Comparison of ENCODE assay signal across 9 cellular contexts in the genomic region with DNA sequence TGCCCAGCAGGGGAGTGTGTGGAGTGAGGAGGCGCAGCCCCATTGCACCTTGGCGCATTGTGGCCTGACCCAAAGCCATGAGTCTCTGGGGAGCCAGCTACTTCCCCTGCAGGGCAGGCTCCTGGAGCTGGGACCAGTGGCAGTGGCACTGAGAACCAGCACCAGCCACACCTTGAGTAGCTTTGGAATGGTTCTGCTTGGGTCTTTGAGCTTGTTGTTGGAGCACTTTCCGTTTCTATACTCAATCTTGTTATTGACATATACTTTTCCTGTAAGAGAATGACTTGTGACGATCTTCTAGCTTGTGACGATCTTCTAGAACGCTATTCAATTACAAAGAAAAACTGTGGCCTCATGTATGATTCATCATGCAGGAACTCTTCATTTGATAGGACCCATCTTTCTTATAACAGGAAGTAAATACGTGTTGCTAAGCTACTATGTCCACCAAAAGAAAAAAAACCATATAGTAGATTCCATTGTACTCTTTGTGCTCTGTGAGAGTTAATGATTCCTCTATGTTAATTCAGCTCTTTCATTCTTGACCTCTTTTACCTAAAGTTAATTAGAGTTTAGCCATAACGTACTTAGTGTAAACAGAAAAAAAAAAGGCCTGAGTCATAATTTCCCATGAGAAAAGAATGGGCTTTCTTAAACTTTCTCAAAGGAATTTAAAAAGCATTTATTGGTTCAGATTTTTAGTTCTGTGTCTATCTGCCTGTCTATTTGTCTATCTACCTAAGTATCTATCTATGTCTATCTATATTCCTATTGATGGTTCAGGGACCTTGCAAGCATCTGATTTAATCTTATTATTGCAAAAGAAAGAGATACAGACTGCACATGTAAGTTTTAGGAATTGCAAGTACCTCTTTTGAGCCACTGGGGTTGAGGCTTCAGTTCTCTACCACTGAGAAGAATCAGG.
DNase-seq lines count a peak whose midpoint lies in the region; ATAC-seq and TF ChIP-seq lines count a peak whose summit lies in the region.
"Had no signal": no experiment of that assay in that cellular context is flagged by ENCODE, and none has a peak within 500 bp of the region (broad histone marks: within the 10 kb centered on the region; RNA-seq: fewer than 3 reads in every experiment).

No MANE protein-coding gene starts in this region.

- H3K27ac ChIP-seq in brain microvascular endothelial cell: peak overlapping the region; percentile 84

- H3K4me3 ChIP-seq in brain microvascular endothelial cell (ENCODE audit: low read depth, low read length): no peak overlapping the region

- H3K27ac Mint-ChIP-seq in mesothelial cell of epicardium: peak overlapping the region; percentile 57

- H3K27me3 ChIP-seq in brain microvascular endothelial cell (replicated peaks): no peaks in the 10 kb centered on the region

- H3K4me1 Mint-ChIP-seq in mesothelial cell of epicardium: peaks cover 18% of the 10 kb centered on the region

- in situ Hi-C loops in brain microvascular endothelial cell (cut with HindIII; ENCODE audit: low pct_ligation_motif_present, low sequenced_read_pairs): no loop called here

- DNase-seq in COLO668 (lab: John Stamatoyannopoulos, UW; ENCODE audit: unreplicated experiment) (peak; percentile 31), NCI-H2081 (lab: John Stamatoyannopoulos, UW) (peak; percentile 25 to 43), brain microvascular endothelial cell (peak; percentile 92), mesothelial cell of epicardium (ENCODE audit: low spot score in 2 of 2, unreplicated experiment in 2 of 2) (no peak), NCI-H82 (lab: John Stamatoyannopoulos, UW) (no peak), OCI-M2 (lab: John Stamatoyannopoulos, UW; ENCODE audit: unreplicated experiment) (no peak)

- no peak overlapping the region for H3K4me3 Mint-ChIP-seq in mesothelial cell of epicardium

- no peaks in the 10 kb centered on the region for H3K36me3 ChIP-seq in brain microvascular endothelial cell (replicated peaks)

- ATAC-seq in GM21723 (IDR thresholded peaks at IDR 0.05; ENCODE audit: unreplicated experiment): no peak
- no peak for ATAC-seq in HG02981 (IDR thresholded peaks at IDR 0.05; ENCODE audit: unreplicated experiment)

- H3K36me3 Mint-ChIP-seq in mesothelial cell of epicardium: no peaks in the 10 kb centered on the region
- H3K36me3 Mint-ChIP-seq: activated naive CD4-positive, alpha-beta T cell treated with anti-CD3 and anti-CD28 coated beads, Interleukin-2, amount 50 U/mL, for 72 hours had no signal

- no peaks in the 10 kb centered on the region for H3K9me3 Mint-ChIP-seq in mesothelial cell of epicardium

- TF ChIP-seq CTCF in brain microvascular endothelial cell (IDR thresholded peaks at IDR 0.05; ENCODE audit: low read depth, low read length, missing control alignments) (peak; percentile 29), mesothelial cell of epicardium (IDR thresholded peaks at IDR 0.05; ENCODE audit: unreplicated experiment) (no peak)

- H3K27me3 Mint-ChIP-seq in mesothelial cell of epicardium (ENCODE audit: low read depth): no peaks in the 10 kb centered on the region

Comparison
In these comparisons a context has a peak if more than half of its experiments do, and no peak if none do; other contexts are left out.
1. DNase-seq: peak in COLO668 (single experiment), NCI-H2081 (2 of 2) and brain microvascular endothelial cell (single experiment); none in mesothelial cell of epicardium (0 of 2), NCI-H82 (single experiment) and OCI-M2 (single experiment).